9 cellular contexts compared by ENCODE assay signal in the genomic region with DNA sequence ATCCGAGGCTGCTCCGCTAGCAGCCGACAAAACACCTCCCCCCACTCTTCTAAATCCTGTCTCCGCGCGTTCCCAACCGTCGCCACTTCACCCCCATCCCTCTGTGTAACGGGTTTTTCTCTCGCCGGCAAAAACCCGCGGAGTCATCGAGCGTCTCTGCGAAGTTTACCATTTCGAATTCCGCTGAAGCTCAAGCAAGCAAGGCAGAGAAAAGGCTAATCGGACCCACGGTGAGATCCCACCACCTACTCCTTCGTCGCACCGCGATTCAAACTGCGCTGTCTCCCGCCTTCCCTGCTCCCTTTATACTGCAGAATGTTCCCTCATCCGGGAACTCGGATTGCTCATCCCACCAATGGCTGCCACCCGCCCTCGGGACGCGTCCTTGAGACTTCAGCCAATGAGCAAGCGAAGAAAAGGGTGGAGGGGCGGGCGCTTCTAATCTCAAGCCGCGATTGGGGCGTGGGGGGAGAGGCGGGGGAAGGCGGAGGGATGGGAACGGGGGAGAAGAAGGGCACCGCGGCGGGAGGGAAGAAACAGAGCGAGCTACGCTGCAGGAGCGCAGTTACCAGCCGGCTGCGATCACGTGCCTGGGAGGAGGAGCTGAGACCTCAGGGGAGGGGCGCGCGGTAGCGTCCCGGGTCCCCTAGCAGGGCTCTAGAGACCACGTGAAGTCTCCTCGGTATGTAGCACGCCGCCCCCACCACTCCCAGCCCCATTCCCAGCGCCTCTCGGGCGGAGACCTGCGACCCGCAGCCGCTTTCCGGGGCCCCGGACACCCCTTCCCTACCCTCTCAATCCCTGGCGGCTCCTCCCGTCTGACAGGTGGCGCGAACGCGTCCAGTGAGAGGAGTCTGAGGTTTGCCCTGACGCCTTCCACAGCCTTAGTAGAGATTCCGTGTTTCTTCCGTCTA. TPM values are rescaled to one million over a fixed set of nuclear protein-coding genes. Genes with fewer than 3 reads are reported as not detected.
DNase-seq lines count a peak whose midpoint lies in the region; ATAC-seq and TF ChIP-seq lines count a peak whose summit lies in the region.
"Had no signal": no experiment of that assay in that cellular context is flagged by ENCODE, and none has a peak within 500 bp of the region (broad histone marks: within the 10 kb centered on the region; RNA-seq: fewer than 3 reads in every experiment).

A gene (minus strand): TSS at position 277 of the 914 bp plus-strand sequence. CDS start 105 bp downstream, at position 172.

- peak; percentile 55 for ATAC-seq in HG03457 (IDR thresholded peaks at IDR 0.05; ENCODE audit: unreplicated experiment)
- peak; percentile 70 for ATAC-seq in activated CD4-positive, alpha-beta T cell treated with anti-CD3 and anti-CD28 coated beads for 36 hours

- H3K27me3 ChIP-seq in BJ (ENCODE audit: control insufficient read depth, insufficient read depth, low read length), result no peaks in the 10 kb centered on the region

- POLR2A ChIA-PET in BJ (lab: Charles Lee), result interaction anchor here (0.6 kb wide), 1 partner anchor 12 kb away, joined by 18 read pairs; no protein-coding TSS in a partner anchor
- POLR2A ChIA-PET in activated CD4-positive, alpha-beta T cell treated with anti-CD3 and anti-CD28 coated beads for 36 hours (lab: Charles Lee), result interaction anchor here (0.5 to 1.5 kb wide), 9 partner anchors 15 to 446 kb away, joined by 3 to 14 read pairs (median 3); a partner anchor contains a TSS

- peaks cover 24% of the 10 kb centered on the region for H3K4me1 Mint-ChIP-seq in activated CD4-positive, alpha-beta T cell treated with anti-CD3 and anti-CD28 coated beads for 36 hours

- no peaks in the 10 kb centered on the region for H3K9me3 Mint-ChIP-seq in activated CD4-positive, alpha-beta T cell treated with anti-CD3 and anti-CD28 coated beads for 36 hours (ENCODE audit: low read depth)
- H3K9me3 Mint-ChIP-seq: stimulated activated naive CD8-positive, alpha-beta T cell treated with anti-CD3 and anti-CD28 coated beads, Interleukin-15, Interleukin-2, amounts not matched to agents 100 ng/mL and 50 ng/mL, for 24 hours had no signal

- no peaks in the 10 kb centered on the region for H3K27me3 Mint-ChIP-seq in activated CD4-positive, alpha-beta T cell treated with anti-CD3 and anti-CD28 coated beads for 36 hours
- H3K27me3 Mint-ChIP-seq: stimulated activated naive CD8-positive, alpha-beta T cell treated with anti-CD3 and anti-CD28 coated beads, Interleukin-15, Interleukin-2, amounts not matched to agents 100 ng/mL and 50 ng/mL, for 24 hours had no signal

- H3K4me3 Mint-ChIP-seq in activated CD4-positive, alpha-beta T cell treated with anti-CD3 and anti-CD28 coated beads for 36 hours, result no peak within 1 kb of the TSS
- H3K4me3 Mint-ChIP-seq: stimulated activated naive CD8-positive, alpha-beta T cell treated with anti-CD3 and anti-CD28 coated beads, Interleukin-15, Interleukin-2, amounts not matched to agents 100 ng/mL and 50 ng/mL, for 24 hours had no signal

- peaks cover 10% of the 10 kb centered on the region for H3K36me3 Mint-ChIP-seq in activated CD4-positive, alpha-beta T cell treated with anti-CD3 and anti-CD28 coated beads for 36 hours (ENCODE audit: low read depth)

- peak within 1 kb of the TSS; percentile 73 for H3K4me3 ChIP-seq in BJ (ENCODE audit: low read depth, low read length)

- DNase-seq in BJ (ENCODE audit: low read depth) (peak; percentile 88), GM19240 (ENCODE audit: insufficient read length, low spot score) (peak; percentile 90), NCI-H524 (lab: John Stamatoyannopoulos, UW) (peak; percentile 92 to 93), kidney glomerular epithelial cell (lab: John Stamatoyannopoulos, UW) (peak; percentile 96)
- peak; percentile 99 for DNase-seq in activated CD4-positive, alpha-beta T cell treated with anti-CD3 and anti-CD28 coated beads for 36 hours
- peak; percentile 92 for DNase-seq in stimulated activated CD4-positive, alpha-beta T cell treated with anti-CD3 and anti-CD28 coated beads, Interleukin-1b, Interleukin-23, amount 100 ng/mL, for 1 hour (ENCODE audit: low read depth in 2 of 2)

- peak within 1 kb of the TSS; percentile 96 for H3K27ac ChIP-seq in cingulate gyrus (ENCODE audit: low read depth, low read length)

- TF ChIP-seq CTCF in BJ (IDR thresholded peaks at IDR 0.05; ENCODE audit: insufficient read depth, low read depth, low read length), result no peak

- CTCF ChIA-PET in BJ (lab: Yijun Ruan, JAX), result interaction anchor here (0.6 to 0.9 kb wide), 2 partner anchors 48 to 140 kb away, joined by 3 read pairs; no protein-coding TSS in a partner anchor
- CTCF ChIA-PET in activated CD4-positive, alpha-beta T cell treated with anti-CD3 and anti-CD28 coated beads for 36 hours (lab: Charles Lee), result interaction anchor here (0.6 to 2.4 kb wide), 7 partner anchors 9 to 144 kb away, joined by 3 to 11 read pairs (median 3); no protein-coding TSS in a partner anchor

- peaks cover 2% of the 10 kb centered on the region for H3K36me3 ChIP-seq in BJ (ENCODE audit: control insufficient read depth, insufficient read depth, low read length)

- H3K27ac Mint-ChIP-seq in activated CD4-positive, alpha-beta T cell treated with anti-CD3 and anti-CD28 coated beads for 36 hours, result no peak within 1 kb of the TSS
- H3K27ac Mint-ChIP-seq: stimulated activated naive CD8-positive, alpha-beta T cell treated with anti-CD3 and anti-CD28 coated beads, Interleukin-15, Interleukin-2, amounts not matched to agents 100 ng/mL and 50 ng/mL, for 24 hours had no signal

- intact Hi-C loops in activated CD4-positive, alpha-beta T cell treated with anti-CD3 and anti-CD28 coated beads for 36 hours (cut with DNase I, micrococcal nuclease), result loop anchor here (1.0 to 5.0 kb wide), 14 partner anchors 97 to 1688 kb away; a partner anchor contains a TSS

RNA-seq across cellular contexts. Expression of the gene that starts here (rescaled TPM):
- 335 and 405 TPM in 2 replicates for polyA plus RNA-seq in BJ (2011; rRNA removed)
- polyA minus RNA-seq in BJ (2011; rRNA and poly(A)+ RNA removed), result 85.5 and 98.3 TPM in 2 replicates
- total RNA-seq in activated CD4-positive, alpha-beta T cell treated with anti-CD3 and anti-CD28 coated beads for 36 hours, result 100 to 1,000 TPM; 376 to 809 TPM

Comparison
In these comparisons a context has a peak if more than half of its experiments do, and no peak if none do; other contexts are left out.
1. Peak in every context shown above with its lines: DNase-seq, ATAC-seq, H3K4me3 ChIP-seq and H3K27ac ChIP-seq.